Comparison of ENCODE assay signal across 13 cellular contexts in genomic region chr3:133742351-133743091, GRCh38. TPM values are rescaled to one million over a fixed set of nuclear protein-coding genes. Genes with fewer than 3 reads are reported as not detected.
DNase-seq lines count a peak whose midpoint lies in the region; ATAC-seq and TF ChIP-seq lines count a peak whose summit lies in the region.
"Had no signal": no experiment of that assay in that cellular context is flagged by ENCODE, and none has a peak within 500 bp of the region (broad histone marks: within the 10 kb centered on the region; RNA-seq: fewer than 3 reads in every experiment).

No MANE protein-coding gene starts in this region.

- H3K9me3 ChIP-seq in PC-3 (ENCODE audit: low read length) (no peaks in the 10 kb centered on the region), subcutaneous abdominal adipose tissue (ENCODE audit: control insufficient read depth in 5 of 5, low read length in 5 of 5) (peaks cover 0 to 2% (median 0%) of the 10 kb centered on the region in 5 donors), gastrocnemius medialis (no peaks in the 10 kb centered on the region), left ventricle myocardium inferior (replicated peaks) (peaks cover 22% of the 10 kb centered on the region)

- H2AFZ ChIP-seq in PC-3 (ENCODE audit: low read length) = peak overlapping the region; percentile 47

- POLR2A ChIA-PET in PC-3 (lab: Charles Lee; ENCODE audit: unreplicated experiment) = no interaction called here

- CTCF ChIA-PET in PC-3 (lab: Charles Lee) = no interaction called here

- no TSS peak for BruUV-seq in PC-3 (replicated peaks; lab: Mats Ljungman, UMichigan)

- H3K9me2 ChIP-seq in PC-3 (replicated peaks; ENCODE audit: low read length) = no peaks in the 10 kb centered on the region

- no peaks in the 10 kb centered on the region for H4K20me1 ChIP-seq in PC-3 (ENCODE audit: low read length)

- H3K27ac Mint-ChIP-seq in stimulated activated memory B cell treated with anti-CD40 and anti-IgM and Interleukin-4, amounts not matched to agents 10 μg/mL and 1 μg/mL and 100 μg/mL, for 72 hours = no peak overlapping the region
- H3K27ac Mint-ChIP-seq: stimulated activated naive CD8-positive, alpha-beta T cell treated with anti-CD3 and anti-CD28 coated beads, Interleukin-15, Interleukin-2, amounts not matched to agents 100 ng/mL and 50 ng/mL, for 24 hours; T-helper 1 cell treated with Interleukin-12 subunit alpha and Interleukin-12 subunit beta and Interleukin-4 antibody, amounts not matched to agents 30 μg/mL and 1 μg/mL, for 36 hours had no signal

- H3K36me3 Mint-ChIP-seq in stimulated activated memory B cell treated with anti-CD40 and anti-IgM and Interleukin-4, amounts not matched to agents 10 μg/mL and 1 μg/mL and 100 μg/mL, for 72 hours = no peaks in the 10 kb centered on the region

- ATAC-seq in HG03342 (IDR thresholded peaks at IDR 0.05; ENCODE audit: unreplicated experiment) (peak; percentile 68), PC-3 (peak; percentile 71), gastrocnemius medialis (no peak)
- ATAC-seq in stimulated activated memory B cell treated with anti-CD40 and anti-IgM and Interleukin-4, amounts not matched to agents 10 μg/mL and 1 μg/mL and 100 μg/mL, for 72 hours = no peak
- ATAC-seq: left colon had no signal

- H3F3A ChIP-seq in PC-3 (ENCODE audit: low read length, unreplicated experiment) = no peaks in the 10 kb centered on the region

- H3K79me2 ChIP-seq in PC-3 (ENCODE audit: low read length) = no peaks in the 10 kb centered on the region

- H3K27me3 ChIP-seq in PC-3 (ENCODE audit: low read length) (no peaks in the 10 kb centered on the region), subcutaneous abdominal adipose tissue (ENCODE audit: control insufficient read depth in 5 of 5, insufficient read depth in 4 of 5, low read length in 5 of 5) (peaks cover 0 to 23% (median 0%) of the 10 kb centered on the region in 5 donors), gastrocnemius medialis (peaks cover 6 to 15% (median 7%) of the 10 kb centered on the region in 3 donors), left ventricle myocardium inferior (ENCODE audit: low read depth) (peaks cover 50% of the 10 kb centered on the region)

- H3K4me3 Mint-ChIP-seq in stimulated activated memory B cell treated with anti-CD40 and anti-IgM and Interleukin-4, amounts not matched to agents 10 μg/mL and 1 μg/mL and 100 μg/mL, for 72 hours = no peak overlapping the region
- H3K4me3 Mint-ChIP-seq: stimulated activated naive CD8-positive, alpha-beta T cell treated with anti-CD3 and anti-CD28 coated beads, Interleukin-15, Interleukin-2, amounts not matched to agents 100 ng/mL and 50 ng/mL, for 24 hours; T-helper 1 cell treated with Interleukin-12 subunit alpha and Interleukin-12 subunit beta and Interleukin-4 antibody, amounts not matched to agents 30 μg/mL and 1 μg/mL, for 36 hours had no signal

- no peaks in the 10 kb centered on the region for H3K4me1 Mint-ChIP-seq in stimulated activated memory B cell treated with anti-CD40 and anti-IgM and Interleukin-4, amounts not matched to agents 10 μg/mL and 1 μg/mL and 100 μg/mL, for 72 hours

- H3K9ac ChIP-seq in PC-3 (ENCODE audit: low read length) (no peak overlapping the region), subcutaneous abdominal adipose tissue (ENCODE audit: low read length in 5 of 5) (no peak overlapping the region)

- H3K9me3 Mint-ChIP-seq in stimulated activated memory B cell treated with anti-CD40 and anti-IgM and Interleukin-4, amounts not matched to agents 10 μg/mL and 1 μg/mL and 100 μg/mL, for 72 hours = peaks cover 2% of the 10 kb centered on the region
- H3K9me3 Mint-ChIP-seq: stimulated activated naive CD8-positive, alpha-beta T cell treated with anti-CD3 and anti-CD28 coated beads, Interleukin-15, Interleukin-2, amounts not matched to agents 100 ng/mL and 50 ng/mL, for 24 hours; T-helper 1 cell treated with Interleukin-12 subunit alpha and Interleukin-12 subunit beta and Interleukin-4 antibody, amounts not matched to agents 30 μg/mL and 1 μg/mL, for 36 hours had no signal

- H3K27me3 Mint-ChIP-seq in stimulated activated memory B cell treated with anti-CD40 and anti-IgM and Interleukin-4, amounts not matched to agents 10 μg/mL and 1 μg/mL and 100 μg/mL, for 72 hours = peaks cover 38% of the 10 kb centered on the region

- H3K4me1 ChIP-seq in PC-3 (ENCODE audit: insufficient read depth, low read length) (peaks cover 19% of the 10 kb centered on the region), subcutaneous abdominal adipose tissue (ENCODE audit: control insufficient read depth in 5 of 5, insufficient read depth in 5 of 5, low read length in 5 of 5) (peaks cover 4 to 30% (median 24%) of the 10 kb centered on the region in 5 donors), gastrocnemius medialis (no peaks in the 10 kb centered on the region), left ventricle myocardium inferior (peaks cover 7% of the 10 kb centered on the region)

- H3K4me2 ChIP-seq in PC-3 (ENCODE audit: low read length) = peak overlapping the region; percentile 57

- TF ChIP-seq POLR2A in gastrocnemius medialis (IDR thresholded peaks at IDR 0.05) = no peak

- in situ Hi-C loops in gastrocnemius medialis (cut with MboI; ENCODE audit: low sequenced_read_pairs in 4 of 4) = no loop called here

- TF ChIP-seq CTCF in PC-3 (conservative IDR thresholded peaks at IDR 0.05; ENCODE audit: low read depth, low read length) = no peak
- TF ChIP-seq CTCF in fibroblast of villous mesenchyme (IDR thresholded peaks at IDR 0.05; ENCODE audit: insufficient read depth, low read depth, low read length) = no peak
- TF ChIP-seq CTCF in gastrocnemius medialis (IDR thresholded peaks at IDR 0.05 in 4 of 5, conservative IDR thresholded peaks at IDR 0.05 in 1 of 5) = no peak
- no peak for TF ChIP-seq CTCF in left ventricle myocardium inferior (IDR thresholded peaks at IDR 0.05; ENCODE audit: borderline replicate concordance)

- H3K4me3 ChIP-seq in PC-3 (ENCODE audit: low read length) = no peak overlapping the region; the same call in 1 of the 2 replicates
- no peak overlapping the region for H3K4me3 ChIP-seq in fibroblast of villous mesenchyme (ENCODE audit: low read depth, low read length)
- H3K4me3 ChIP-seq in subcutaneous abdominal adipose tissue (ENCODE audit: low read depth in 1 of 5, low read length in 5 of 5) = no peak overlapping the region
- H3K4me3 ChIP-seq in gastrocnemius medialis = no peak overlapping the region
- H3K4me3 ChIP-seq in left ventricle myocardium inferior = no peak overlapping the region
- H3K4me3 ChIP-seq: spleen had no signal

- H3K36me3 ChIP-seq in PC-3 (ENCODE audit: low read depth, low read length) = no peaks in the 10 kb centered on the region
- H3K36me3 ChIP-seq in subcutaneous abdominal adipose tissue (ENCODE audit: control insufficient read depth in 5 of 5, insufficient read depth in 5 of 5, low read length in 5 of 5) = no peaks in the 10 kb centered on the region
- no peaks in the 10 kb centered on the region for H3K36me3 ChIP-seq in gastrocnemius medialis
- H3K36me3 ChIP-seq in left ventricle myocardium inferior = no peaks in the 10 kb centered on the region
- H3K36me3 ChIP-seq: spleen had no signal

- intact Hi-C loops in PC-3 (cut with micrococcal nuclease) = no loop called here
- intact Hi-C loops in gastrocnemius medialis (cut with DNase I; ENCODE audit: low total_unique reads) = no loop called here
- intact Hi-C loops in left ventricle myocardium inferior (cut with micrococcal nuclease) = no loop called here

- DNase-seq in PC-3 (peak; percentile 77), fibroblast of villous mesenchyme (ENCODE audit: low read depth) (peak; percentile 19), gastrocnemius medialis (no peak), left ventricle myocardium inferior (no peak)
- DNase-seq: activated effector memory CD4-positive, alpha-beta T cell treated with anti-CD3 and anti-CD28 coated beads, Interleukin-2, amount 50 U/mL, for 16 hours; left colon; NCI-H1105 treated with DMSO at 0.1 percent for 48 hours; spleen had no signal

- peak overlapping the region; percentile 56 for H3K27ac ChIP-seq in PC-3 (ENCODE audit: low read length)
- peak overlapping the region; percentile 50 for H3K27ac ChIP-seq in subcutaneous abdominal adipose tissue (ENCODE audit: low read depth, low read length)
- no peak overlapping the region for H3K27ac ChIP-seq in gastrocnemius medialis
- H3K27ac ChIP-seq in left ventricle myocardium inferior (replicated peaks) = no peak overlapping the region
- H3K27ac ChIP-seq: spleen had no signal

RNA-seq across cellular contexts. Expression of gene TF, which starts 3.7 kb away (rescaled TPM):
- total RNA-seq in PC-3 (2014; rRNA removed) (not detected in 2 replicates), fibroblast of villous mesenchyme (under 0.01 TPM in 1 of 2 replicates, not detected in the other), gastrocnemius medialis (10 to 100 TPM in 1 of 4 donors, 1 to 10 TPM in 2, not detected in 1; 2.8 to 11.5 (median 4.3) TPM), left ventricle myocardium inferior (1.3 TPM)

Comparison
In these comparisons a context has a peak if more than half of its experiments do, and no peak if none do; other contexts are left out.
1. ATAC-seq: peak in HG03342 (single experiment) and PC-3 (single experiment); none in stimulated activated memory B cell treated with anti-CD40 and anti-IgM and Interleukin-4, amounts not matched to agents 10 μg/mL and 1 μg/mL and 100 μg/mL, for 72 hours (single experiment) and gastrocnemius medialis (0 of 2).
2. DNase-seq: peak in PC-3 (single experiment) and fibroblast of villous mesenchyme (single experiment); none in gastrocnemius medialis (0 of 2) and left ventricle myocardium inferior (single experiment).
3. H3K27ac ChIP-seq: peak in PC-3 (single experiment) and subcutaneous abdominal adipose tissue (single experiment); none in gastrocnemius medialis (0 of 4) and left ventricle myocardium inferior (single experiment).